8 cellular contexts compared by ENCODE assay signal in the genomic region with DNA sequence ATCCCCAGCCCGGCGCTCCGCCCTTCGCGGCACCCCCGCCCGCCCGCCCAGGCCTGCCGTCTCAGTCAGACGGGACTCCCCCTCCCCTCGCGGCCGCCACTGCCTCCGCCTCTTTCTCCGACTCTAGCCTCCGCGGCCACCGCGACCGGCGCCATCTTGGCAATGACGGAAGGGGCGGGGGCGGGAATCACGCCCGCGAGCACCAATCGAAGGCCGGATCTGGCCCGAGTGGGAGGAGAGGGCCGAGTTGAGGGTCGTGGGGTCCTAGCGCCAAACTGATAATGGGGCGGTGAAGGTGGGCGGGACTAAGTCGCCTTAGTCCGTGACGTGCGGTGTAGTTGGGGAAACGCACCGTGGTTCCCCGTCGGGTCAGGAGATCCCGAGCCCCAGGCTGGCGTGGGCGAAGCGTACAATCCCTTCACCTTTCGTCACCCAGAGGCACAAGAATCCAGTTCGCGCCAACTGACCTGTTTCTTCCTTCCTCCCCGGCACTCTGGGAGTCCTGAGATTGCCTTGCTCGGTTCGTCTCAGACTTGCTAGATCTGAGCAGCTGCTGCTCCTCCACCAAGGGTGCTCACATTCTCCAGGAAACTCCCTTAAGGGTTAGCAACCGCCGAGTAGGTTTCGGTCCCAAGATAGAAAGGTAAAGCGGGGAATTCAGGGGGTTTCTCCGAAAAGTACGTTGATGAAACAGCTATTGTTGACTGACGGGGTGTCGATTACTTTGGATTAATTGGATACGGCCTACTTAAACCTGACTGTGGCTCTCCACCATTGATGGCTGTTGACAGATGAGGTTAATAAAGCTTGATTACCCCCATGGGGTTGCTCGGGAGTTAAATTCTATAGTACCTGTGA. TPM values are rescaled to one million over a fixed set of nuclear protein-coding genes. Genes with fewer than 3 reads are reported as not detected.
DNase-seq lines count a peak whose midpoint lies in the region; ATAC-seq, FAIRE-seq and TF ChIP-seq lines count a peak whose summit lies in the region.

Gene DENND4A, minus strand, starts transcription at position 164 of the 858 bp plus-strand sequence. CDS start 35,843 bp downstream, outside the sequence.

- peak; percentile 95 for DNase-seq in ACHN
- peak; percentile 97 for DNase-seq in NCI-H2227 (lab: John Stamatoyannopoulos, UW; ENCODE audit: unreplicated experiment)
- peak; percentile 94 for DNase-seq in bronchial epithelial cell (ENCODE audit: low read depth)
- DNase-seq in iPS-NIHi11 (ENCODE audit: low spot score) = peak; percentile 96
- peak; percentile 96 for DNase-seq in smooth muscle cell (lab: John Stamatoyannopoulos, UW; ENCODE audit: unreplicated experiment)

- H3K4me3 ChIP-seq in WI38 (ENCODE audit: low read depth, low read length) (peak within 1 kb of the TSS; percentile 76), bronchial epithelial cell (ENCODE audit: low read depth, low read length) (peak within 1 kb of the TSS; percentile 80), smooth muscle cell (peak within 1 kb of the TSS; percentile 61)

- WGBS in smooth muscle cell (ENCODE audit: low lambda C conversion rate) = 3% methylated on average over 52 of the region's 63 CpGs

- peaks cover 15% of the 10 kb centered on the region for H3K4me1 ChIP-seq in smooth muscle cell (ENCODE audit: low read depth)

- peak; percentile 80 for ATAC-seq in GM18873 (IDR thresholded peaks at IDR 0.05; ENCODE audit: low FRiP score, unreplicated experiment)
- ATAC-seq in HG03139 (IDR thresholded peaks at IDR 0.05; ENCODE audit: unreplicated experiment) = peak; percentile 77

- FAIRE-seq in bronchial epithelial cell (lab: Jason Lieb, UNC) = no peak

- TF ChIP-seq CTCF in WI38 (IDR thresholded peaks at IDR 0.05; ENCODE audit: low read depth, low read length) = no peak
- no peak for TF ChIP-seq CTCF in bronchial epithelial cell (IDR thresholded peaks at IDR 0.05; ENCODE audit: insufficient read depth, low read length, severe bottlenecking)
- no peak for TF ChIP-seq CTCF in smooth muscle cell (IDR thresholded peaks at IDR 0.05; ENCODE audit: borderline replicate concordance, insufficient read depth, poor library complexity, severe bottlenecking)

- H3K27me3 ChIP-seq in bronchial epithelial cell (ENCODE audit: control insufficient read depth, insufficient read depth, low read length) = no peaks in the 10 kb centered on the region
- no peaks in the 10 kb centered on the region for H3K27me3 ChIP-seq in smooth muscle cell (ENCODE audit: low read depth)

- H3K9ac ChIP-seq in smooth muscle cell (ENCODE audit: low read depth) = peak within 1 kb of the TSS; percentile 91

- H2AFZ ChIP-seq in smooth muscle cell (ENCODE audit: low read depth) = peak within 1 kb of the TSS; percentile 84

- peaks cover 5% of the 10 kb centered on the region for H4K20me1 ChIP-seq in smooth muscle cell (ENCODE audit: low read depth)

- H3K27ac ChIP-seq in smooth muscle cell (ENCODE audit: low read depth) = peak within 1 kb of the TSS; percentile 91

- H3K4me2 ChIP-seq in smooth muscle cell = peak within 1 kb of the TSS; percentile 92

- no peaks in the 10 kb centered on the region for H3K36me3 ChIP-seq in bronchial epithelial cell (ENCODE audit: control insufficient read depth, insufficient read depth, low read length)
- no peaks in the 10 kb centered on the region for H3K36me3 ChIP-seq in smooth muscle cell (ENCODE audit: low read depth)

- H3F3A ChIP-seq in smooth muscle cell (ENCODE audit: low read depth) = no peaks in the 10 kb centered on the region

- H3K9me3 ChIP-seq in smooth muscle cell (replicated peaks; ENCODE audit: low read depth) = no peaks in the 10 kb centered on the region

- H3K79me2 ChIP-seq in smooth muscle cell (ENCODE audit: low read depth) = peaks cover 29% of the 10 kb centered on the region

- in situ Hi-C loops in ACHN (cut with HindIII; ENCODE audit: low pct_ligation_motif_present, low pct_unique_long_range_greater_than_20kb, low sequenced_read_pairs) = no loop called here

RNA-seq across cellular contexts. Expression of gene DENND4A, which starts in this region (rescaled TPM):
- total RNA-seq in bronchial epithelial cell = 11.1 and 12.0 TPM in 2 replicates
- total RNA-seq in smooth muscle cell = 16.5 and 17.5 TPM in 2 replicates
- polyA plus RNA-seq in smooth muscle cell = 2.3 and 3.4 TPM in 2 replicates

Comparison
In these comparisons a context has a peak if more than half of its experiments do, and no peak if none do; other contexts are left out.
1. Peak in every context shown above with its lines: DNase-seq, ATAC-seq, H3K4me3 ChIP-seq and H3K27ac ChIP-seq.